23 cellular contexts compared by ENCODE assay signal in genomic region chr7:147472556-147472955, GRCh38.
"Had no signal": no experiment of that assay in that cellular context is flagged by ENCODE, and none has a peak within 500 bp of the region (broad histone marks: within the 10 kb centered on the region; RNA-seq: fewer than 3 reads in every experiment).

No MANE protein-coding gene starts in this region.

- H3K36me3 Mint-ChIP-seq: naive thymus-derived CD8-positive, alpha-beta T cell; stimulated activated effector memory CD8-positive, alpha-beta T cell treated with anti-CD3 and anti-CD28 coated beads, Interleukin-12 subunit alpha, Interleukin-12 subunit beta, amount 100 ng/mL, for 72 hours had no signal

- DNase-seq: cortex of kidney; effector memory CD8-positive, alpha-beta T cell; erythroblast; esophagus squamous epithelium; foreskin melanocyte; head of caudate nucleus; left cardiac atrium; left lung; mesendoderm; midbrain; naive thymus-derived CD8-positive, alpha-beta T cell; sigmoid colon; stimulated activated CD4-positive, alpha-beta T cell treated with anti-CD3 and anti-CD28 coated beads, Interleukin-2, amount 100 ng/mL, for 24 hours; stimulated activated CD4-positive, alpha-beta T cell treated with anti-CD3 and anti-CD28 coated beads, Interleukin-4, amount 100 ng/mL, for 24 hours; stimulated activated naive CD4-positive, alpha-beta T cell treated with Interleukin-2 at 50 U/mL for 16 hours; stomach; thyroid gland; trophoblast cell had no signal

- H3K4me1 Mint-ChIP-seq: naive thymus-derived CD8-positive, alpha-beta T cell; neural progenitor cell; stimulated activated effector memory CD8-positive, alpha-beta T cell treated with anti-CD3 and anti-CD28 coated beads, Interleukin-12 subunit alpha, Interleukin-12 subunit beta, amount 100 ng/mL, for 72 hours had no signal

- H3K27me3 ChIP-seq: esophagus squamous epithelium, left lung, neural progenitor cell, sigmoid colon, stomach, thyroid gland, vagina had no signal

- H3K27ac ChIP-seq: esophagus squamous epithelium, left lung, neural progenitor cell, parathyroid adenoma, sigmoid colon, stomach, thyroid gland, vagina had no signal

- H3K27me3 Mint-ChIP-seq: effector memory CD8-positive, alpha-beta T cell; naive thymus-derived CD8-positive, alpha-beta T cell; progenitor cell of endocrine pancreas had no signal

- H3K36me3 ChIP-seq: esophagus squamous epithelium, left lung, neural progenitor cell, sigmoid colon, stomach, thyroid gland, vagina had no signal

- H3K9ac ChIP-seq: neural progenitor cell, parathyroid adenoma had no signal

- H3K79me2 ChIP-seq: parathyroid adenoma had no signal

- H3K4me1 ChIP-seq: esophagus squamous epithelium, left lung, neural progenitor cell, parathyroid adenoma, sigmoid colon, stomach, thyroid gland, vagina had no signal

- H3K9me3 ChIP-seq: esophagus squamous epithelium, sigmoid colon, stomach, thyroid gland, vagina had no signal

- H3K4me3 ChIP-seq: esophagus squamous epithelium, left lung, neural progenitor cell, sigmoid colon, stomach, thyroid gland, vagina had no signal

- H3K4me3 Mint-ChIP-seq: effector memory CD8-positive, alpha-beta T cell; naive thymus-derived CD8-positive, alpha-beta T cell; neural progenitor cell; stimulated activated effector memory CD8-positive, alpha-beta T cell treated with anti-CD3 and anti-CD28 coated beads, Interleukin-12 subunit alpha, Interleukin-12 subunit beta, amount 100 ng/mL, for 72 hours had no signal

- H3K4me2 ChIP-seq: neural progenitor cell had no signal

- H3K27ac Mint-ChIP-seq: effector memory CD8-positive, alpha-beta T cell; naive thymus-derived CD8-positive, alpha-beta T cell; neural progenitor cell; progenitor cell of endocrine pancreas; stimulated activated effector memory CD8-positive, alpha-beta T cell treated with anti-CD3 and anti-CD28 coated beads, Interleukin-12 subunit alpha, Interleukin-12 subunit beta, amount 100 ng/mL, for 72 hours had no signal

- H2AFZ ChIP-seq: neural progenitor cell, parathyroid adenoma had no signal

- ATAC-seq: effector memory CD8-positive, alpha-beta T cell; left cardiac atrium; left lung; naive thymus-derived CD8-positive, alpha-beta T cell; stimulated activated effector memory CD8-positive, alpha-beta T cell treated with anti-CD3 and anti-CD28 coated beads, Interleukin-12 subunit alpha, Interleukin-12 subunit beta, amount 100 ng/mL, for 72 hours had no signal
